Comparison of ENCODE assay signal across 1 cellular context in genomic region chr3:194749631-194750271, GRCh38.
TF ChIP-seq lines count a peak whose summit lies in the region.

No MANE protein-coding gene starts in this region.

TF ChIP-seq in HepG2, 621 proteins besides CTCF, POLR2A, EP300 and RAD21 (continued from another document and continues in another):
- TF ChIP-seq REST (IDR thresholded peaks at IDR 0.05; ENCODE audit: borderline replicate concordance in 1 of 2, low read depth in 1 of 2, low read length in 2 of 2), result peak; percentile 64 to 92
- no peak; the same call in 1 of the 2 replicates for TF ChIP-seq HINFP (CRISPR knock-in tag; IDR thresholded peaks at IDR 0.05; ENCODE audit: low read depth)
- peak; percentile 25; the same call in 1 of the 2 replicates for TF ChIP-seq HNF4G (IDR thresholded peaks at IDR 0.05; ENCODE audit: borderline replicate concordance, low read depth, low read length)
- TF ChIP-seq HNF4G (CRISPR knock-in tag; IDR thresholded peaks at IDR 0.05; ENCODE audit: borderline replicate concordance, low read depth), result peak; percentile 84
- no peak for TF ChIP-seq ZNF354B (CRISPR knock-in tag; IDR thresholded peaks at IDR 0.05)
- 0 out of 2 replicates have a peak, but pooled peaks have one; percentile 32 for TF ChIP-seq HMG20B (CRISPR knock-in tag; conservative IDR thresholded peaks at IDR 0.05)
- peak; percentile 90 for TF ChIP-seq ERF (CRISPR knock-in tag; IDR thresholded peaks at IDR 0.05)
- no peak; the same call in 1 of the 2 replicates for TF ChIP-seq ZNF136 (CRISPR knock-in tag; IDR thresholded peaks at IDR 0.05; ENCODE audit: low read depth)
- TF ChIP-seq ZNF790 (CRISPR knock-in tag; IDR thresholded peaks at IDR 0.05; ENCODE audit: borderline replicate concordance), result no peak; the same call in 1 of the 2 replicates
- peak; percentile 71; the same call in 1 of the 2 replicates for TF ChIP-seq AHDC1 (CRISPR knock-in tag; IDR thresholded peaks at IDR 0.05; ENCODE audit: borderline replicate concordance)
- TF ChIP-seq ZNF775 (CRISPR knock-in tag; IDR thresholded peaks at IDR 0.05; ENCODE audit: borderline replicate concordance), result no peak
- TF ChIP-seq ZNF513 (CRISPR knock-in tag; conservative IDR thresholded peaks at IDR 0.05), result no peak
- peak; percentile 89; the same call in 1 of the 2 replicates for TF ChIP-seq MEIS1 (CRISPR knock-in tag; IDR thresholded peaks at IDR 0.05; ENCODE audit: borderline replicate concordance)
- TF ChIP-seq ZNF512B (CRISPR knock-in tag; IDR thresholded peaks at IDR 0.05; ENCODE audit: borderline replicate concordance), result no peak
- no peak for TF ChIP-seq TRIM24 (CRISPR knock-in tag; IDR thresholded peaks at IDR 0.05)
- TF ChIP-seq SRF (IDR thresholded peaks at IDR 0.05; ENCODE audit: low read depth, low read length), result no peak
- TF ChIP-seq ZNF782 (CRISPR knock-in tag; IDR thresholded peaks at IDR 0.05; ENCODE audit: borderline replicate concordance), result 0 out of 2 replicates have a peak, but pooled peaks have one; percentile 60
- no peak for TF ChIP-seq HOXA9 (CRISPR knock-in tag; IDR thresholded peaks at IDR 0.05; ENCODE audit: borderline replicate concordance)
- peak; percentile 31 to 48; a peak in 2 of 4 replicates for TF ChIP-seq HMGXB4 (CRISPR knock-in tag; IDR thresholded peaks at IDR 0.05; ENCODE audit: borderline replicate concordance in 1 of 2, low read depth in 1 of 2)
- no peak for TF ChIP-seq ZBTB46 (CRISPR knock-in tag; IDR thresholded peaks at IDR 0.05; ENCODE audit: borderline replicate concordance)
- TF ChIP-seq ZNF552 (CRISPR knock-in tag; IDR thresholded peaks at IDR 0.05; ENCODE audit: borderline replicate concordance), result no peak
- no peak for TF ChIP-seq AGO1 (IDR thresholded peaks at IDR 0.05; ENCODE audit: low read depth, low read length, poor library complexity, severe bottlenecking)
- TF ChIP-seq ZFP91 (CRISPR knock-in tag; IDR thresholded peaks at IDR 0.05; ENCODE audit: borderline replicate concordance), result peak; percentile 76; the same call in 1 of the 2 replicates
- TF ChIP-seq SAP130 (CRISPR knock-in tag; IDR thresholded peaks at IDR 0.05; ENCODE audit: low read depth), result peak; percentile 96
- TF ChIP-seq ZFP36 (IDR thresholded peaks at IDR 0.05; ENCODE audit: borderline replicate concordance, low read depth, low read length, partially characterized antibody), result no peak
- TF ChIP-seq ZNF24 (IDR thresholded peaks at IDR 0.05), result no peak
- TF ChIP-seq ZNF335 (CRISPR knock-in tag; IDR thresholded peaks at IDR 0.05), result 0 out of 2 replicates have a peak, but pooled peaks have one; percentile 35
- TF ChIP-seq NFE2L1 (CRISPR knock-in tag; IDR thresholded peaks at IDR 0.05; ENCODE audit: borderline replicate concordance), result no peak
- TF ChIP-seq DNMT3B (CRISPR knock-in tag; conservative IDR thresholded peaks at IDR 0.05), result no peak
- no peak for TF ChIP-seq TMF1 (CRISPR knock-in tag; IDR thresholded peaks at IDR 0.05; ENCODE audit: low read depth)
- peak; percentile 21; the same call in 1 of the 2 replicates for TF ChIP-seq ZNF652 (CRISPR knock-in tag; IDR thresholded peaks at IDR 0.05; ENCODE audit: borderline replicate concordance, low read depth)
- TF ChIP-seq NR2F1 (CRISPR knock-in tag; IDR thresholded peaks at IDR 0.05), result peak; percentile 84 to 87; a peak in 3 of 4 replicates
- no peak for TF ChIP-seq SUZ12 (IDR thresholded peaks at IDR 0.05; ENCODE audit: low read depth, low read length)
